1 cellular context compared by ENCODE assay signal in the genomic region with DNA sequence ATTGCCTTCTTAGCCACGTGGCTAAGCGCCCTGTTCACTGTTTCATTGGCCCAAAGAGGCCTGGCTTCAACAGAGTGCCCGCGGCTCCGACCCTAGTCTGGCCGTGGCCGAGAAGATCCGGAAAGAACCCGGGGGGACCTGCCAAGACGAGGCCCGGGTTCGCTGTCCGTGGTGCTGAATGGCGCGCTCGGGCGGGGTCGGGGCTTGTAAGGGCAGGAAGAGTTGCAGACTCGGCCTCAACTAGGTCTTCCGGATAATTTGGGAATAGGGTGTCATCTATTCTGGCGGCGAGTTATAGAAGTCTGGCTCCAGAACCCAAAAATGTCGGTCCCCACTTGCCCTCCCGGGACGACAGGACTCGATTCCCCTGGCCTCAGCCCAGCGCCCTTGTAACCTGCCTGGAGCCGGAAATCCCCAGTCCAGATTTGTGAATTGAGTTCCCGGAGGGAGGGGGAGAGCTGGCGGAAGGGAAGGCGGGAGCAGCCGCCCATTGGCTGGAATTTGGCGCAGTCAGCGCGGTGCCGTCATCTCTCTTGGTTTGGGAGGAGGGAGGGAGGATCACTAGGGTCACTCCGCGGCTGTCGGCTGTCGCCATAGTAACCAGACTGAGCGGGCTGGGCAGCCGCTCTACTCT.
TF ChIP-seq lines count a peak whose summit lies in the region.

No MANE protein-coding gene starts in this region.

TF ChIP-seq in K562, 482 proteins besides CTCF, POLR2A, EP300 and RAD21 (continued from another document and continues in another):
- TF ChIP-seq, protein P1, sequence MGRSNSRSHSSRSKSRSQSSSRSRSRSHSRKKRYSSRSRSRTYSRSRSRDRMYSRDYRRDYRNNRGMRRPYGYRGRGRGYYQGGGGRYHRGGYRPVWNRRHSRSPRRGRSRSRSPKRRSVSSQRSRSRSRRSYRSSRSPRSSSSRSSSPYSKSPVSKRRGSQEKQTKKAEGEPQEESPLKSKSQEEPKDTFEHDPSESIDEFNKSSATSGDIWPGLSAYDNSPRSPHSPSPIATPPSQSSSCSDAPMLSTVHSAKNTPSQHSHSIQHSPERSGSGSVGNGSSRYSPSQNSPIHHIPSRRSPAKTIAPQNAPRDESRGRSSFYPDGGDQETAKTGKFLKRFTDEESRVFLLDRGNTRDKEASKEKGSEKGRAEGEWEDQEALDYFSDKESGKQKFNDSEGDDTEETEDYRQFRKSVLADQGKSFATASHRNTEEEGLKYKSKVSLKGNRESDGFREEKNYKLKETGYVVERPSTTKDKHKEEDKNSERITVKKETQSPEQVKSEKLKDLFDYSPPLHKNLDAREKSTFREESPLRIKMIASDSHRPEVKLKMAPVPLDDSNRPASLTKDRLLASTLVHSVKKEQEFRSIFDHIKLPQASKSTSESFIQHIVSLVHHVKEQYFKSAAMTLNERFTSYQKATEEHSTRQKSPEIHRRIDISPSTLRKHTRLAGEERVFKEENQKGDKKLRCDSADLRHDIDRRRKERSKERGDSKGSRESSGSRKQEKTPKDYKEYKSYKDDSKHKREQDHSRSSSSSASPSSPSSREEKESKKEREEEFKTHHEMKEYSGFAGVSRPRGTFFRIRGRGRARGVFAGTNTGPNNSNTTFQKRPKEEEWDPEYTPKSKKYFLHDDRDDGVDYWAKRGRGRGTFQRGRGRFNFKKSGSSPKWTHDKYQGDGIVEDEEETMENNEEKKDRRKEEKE (IDR thresholded peaks at IDR 0.05; ENCODE audit: borderline replicate concordance in 1 of 2, control insufficient read depth in 1 of 2, low read depth in 2 of 2, low read length in 1 of 2) = no peak
- TF ChIP-seq TAF15 (IDR thresholded peaks at IDR 0.05; ENCODE audit: low read depth, low read length) (no peak), MYBL2 (IDR thresholded peaks at IDR 0.05; ENCODE audit: low read depth) (no peak), MYBL2 (CRISPR knock-in tag; IDR thresholded peaks at IDR 0.05; ENCODE audit: borderline replicate concordance) (no peak), HINFP (tag; conservative IDR thresholded peaks at IDR 0.05; ENCODE audit: low read depth) (no peak), MTF1 (CRISPR knock-in tag; IDR thresholded peaks at IDR 0.05; ENCODE audit: borderline replicate concordance) (no peak), CSDE1 (IDR thresholded peaks at IDR 0.05) (no peak), ESRRB (CRISPR knock-in tag; IDR thresholded peaks at IDR 0.05; ENCODE audit: borderline replicate concordance) (no peak), SAFB (IDR thresholded peaks at IDR 0.05; ENCODE audit: borderline replicate concordance, low read depth, low read length) (no peak), YBX1 (IDR thresholded peaks at IDR 0.05) (no peak), TCFL5 (CRISPR knock-in tag; conservative IDR thresholded peaks at IDR 0.05) (no peak), CREB1 (IDR thresholded peaks at IDR 0.05) (no peak), CREB1 (CRISPR knock-in tag; IDR thresholded peaks at IDR 0.05) (no peak), STAT5B (CRISPR knock-in tag; IDR thresholded peaks at IDR 0.05) (no peak), FUS (optimal IDR thresholded peaks at IDR 0.05; ENCODE audit: low read depth, low read length) (no peak), ESRRA (IDR thresholded peaks at IDR 0.05; ENCODE audit: borderline replicate concordance, low read depth) (no peak), MAFG (tag; conservative IDR thresholded peaks at IDR 0.05) (0 out of 2 replicates have a peak, but pooled peaks have one; percentile 16), CTCFL (IDR thresholded peaks at IDR 0.05; ENCODE audit: borderline replicate concordance, insufficient read depth, low read depth, low read length, poor library complexity, severe bottlenecking) (no peak), ZEB2 (IDR thresholded peaks at IDR 0.05) (no peak), SMAD2 (IDR thresholded peaks at IDR 0.05; ENCODE audit: low read depth, low read length) (no peak), ETV5 (CRISPR knock-in tag; IDR thresholded peaks at IDR 0.05; ENCODE audit: low read depth) (0 out of 2 replicates have a peak, but pooled peaks have one; percentile 20), ZNF436 (CRISPR knock-in tag; IDR thresholded peaks at IDR 0.05) (no peak), MAZ (CRISPR knock-in tag; conservative IDR thresholded peaks at IDR 0.05 in 1 of 2, IDR thresholded peaks at IDR 0.05 in 1 of 2) (peak in 1 of 2 experiments; percentile 78; a peak in 2 of 4 replicates), CHD2 (IDR thresholded peaks at IDR 0.05; ENCODE audit: low read depth, low read length) (no peak), PYGO2 (tag; IDR thresholded peaks at IDR 0.05) (no peak), NCOA6 (IDR thresholded peaks at IDR 0.05) (0 out of 2 replicates have a peak, but pooled peaks have one; percentile 37), ELF1 (tag; IDR thresholded peaks at IDR 0.05) (peak; percentile 79), AFF4 (CRISPR knock-in tag; IDR thresholded peaks at IDR 0.05) (no peak), ZBTB17 (CRISPR knock-in tag; IDR thresholded peaks at IDR 0.05) (no peak), HNRNPUL1 (IDR thresholded peaks at IDR 0.05; ENCODE audit: low read length) (no peak), ARID3A (IDR thresholded peaks at IDR 0.05; ENCODE audit: borderline replicate concordance, low read depth, low read length) (no peak)
- TF ChIP-seq, protein P2, sequence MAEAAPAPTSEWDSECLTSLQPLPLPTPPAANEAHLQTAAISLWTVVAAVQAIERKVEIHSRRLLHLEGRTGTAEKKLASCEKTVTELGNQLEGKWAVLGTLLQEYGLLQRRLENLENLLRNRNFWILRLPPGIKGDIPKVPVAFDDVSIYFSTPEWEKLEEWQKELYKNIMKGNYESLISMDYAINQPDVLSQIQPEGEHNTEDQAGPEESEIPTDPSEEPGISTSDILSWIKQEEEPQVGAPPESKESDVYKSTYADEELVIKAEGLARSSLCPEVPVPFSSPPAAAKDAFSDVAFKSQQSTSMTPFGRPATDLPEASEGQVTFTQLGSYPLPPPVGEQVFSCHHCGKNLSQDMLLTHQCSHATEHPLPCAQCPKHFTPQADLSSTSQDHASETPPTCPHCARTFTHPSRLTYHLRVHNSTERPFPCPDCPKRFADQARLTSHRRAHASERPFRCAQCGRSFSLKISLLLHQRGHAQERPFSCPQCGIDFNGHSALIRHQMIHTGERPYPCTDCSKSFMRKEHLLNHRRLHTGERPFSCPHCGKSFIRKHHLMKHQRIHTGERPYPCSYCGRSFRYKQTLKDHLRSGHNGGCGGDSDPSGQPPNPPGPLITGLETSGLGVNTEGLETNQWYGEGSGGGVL (CRISPR knock-in tag; IDR thresholded peaks at IDR 0.05) = no peak
- TF ChIP-seq, protein P3, sequence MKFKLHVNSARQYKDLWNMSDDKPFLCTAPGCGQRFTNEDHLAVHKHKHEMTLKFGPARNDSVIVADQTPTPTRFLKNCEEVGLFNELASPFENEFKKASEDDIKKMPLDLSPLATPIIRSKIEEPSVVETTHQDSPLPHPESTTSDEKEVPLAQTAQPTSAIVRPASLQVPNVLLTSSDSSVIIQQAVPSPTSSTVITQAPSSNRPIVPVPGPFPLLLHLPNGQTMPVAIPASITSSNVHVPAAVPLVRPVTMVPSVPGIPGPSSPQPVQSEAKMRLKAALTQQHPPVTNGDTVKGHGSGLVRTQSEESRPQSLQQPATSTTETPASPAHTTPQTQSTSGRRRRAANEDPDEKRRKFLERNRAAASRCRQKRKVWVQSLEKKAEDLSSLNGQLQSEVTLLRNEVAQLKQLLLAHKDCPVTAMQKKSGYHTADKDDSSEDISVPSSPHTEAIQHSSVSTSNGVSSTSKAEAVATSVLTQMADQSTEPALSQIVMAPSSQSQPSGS (CRISPR knock-in tag; IDR thresholded peaks at IDR 0.05) = no peak
- TF ChIP-seq, protein P4, sequence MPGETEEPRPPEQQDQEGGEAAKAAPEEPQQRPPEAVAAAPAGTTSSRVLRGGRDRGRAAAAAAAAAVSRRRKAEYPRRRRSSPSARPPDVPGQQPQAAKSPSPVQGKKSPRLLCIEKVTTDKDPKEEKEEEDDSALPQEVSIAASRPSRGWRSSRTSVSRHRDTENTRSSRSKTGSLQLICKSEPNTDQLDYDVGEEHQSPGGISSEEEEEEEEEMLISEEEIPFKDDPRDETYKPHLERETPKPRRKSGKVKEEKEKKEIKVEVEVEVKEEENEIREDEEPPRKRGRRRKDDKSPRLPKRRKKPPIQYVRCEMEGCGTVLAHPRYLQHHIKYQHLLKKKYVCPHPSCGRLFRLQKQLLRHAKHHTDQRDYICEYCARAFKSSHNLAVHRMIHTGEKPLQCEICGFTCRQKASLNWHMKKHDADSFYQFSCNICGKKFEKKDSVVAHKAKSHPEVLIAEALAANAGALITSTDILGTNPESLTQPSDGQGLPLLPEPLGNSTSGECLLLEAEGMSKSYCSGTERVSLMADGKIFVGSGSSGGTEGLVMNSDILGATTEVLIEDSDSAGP (CRISPR knock-in tag; IDR thresholded peaks at IDR 0.05) = no peak
